Comparison of ENCODE assay signal across 33 cellular contexts in the genomic region with DNA sequence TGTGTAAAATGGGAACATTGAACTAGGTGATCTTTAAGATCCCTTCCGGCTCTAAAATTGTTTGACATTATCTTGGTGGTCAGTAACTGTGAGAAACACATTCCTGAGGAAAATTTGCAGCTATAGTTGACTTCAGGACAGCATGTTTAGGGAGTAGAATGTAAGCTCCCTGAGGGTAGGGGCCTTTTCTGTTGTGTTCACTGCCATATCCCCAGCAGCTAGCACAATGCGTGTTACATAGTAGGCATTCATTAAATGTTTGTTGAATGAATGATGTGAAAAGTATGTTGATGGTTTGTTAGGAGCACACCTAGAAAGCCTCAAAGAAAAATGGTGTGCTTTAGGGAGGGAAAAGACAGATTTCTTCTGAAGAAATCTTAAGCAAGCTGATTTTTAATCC. TPM values are rescaled to one million over a fixed set of nuclear protein-coding genes. Genes with fewer than 3 reads are reported as not detected.
"Had no signal": no experiment of that assay in that cellular context is flagged by ENCODE, and none has a peak within 500 bp of the region (broad histone marks: within the 10 kb centered on the region; RNA-seq: fewer than 3 reads in every experiment).

No MANE protein-coding gene starts in this region.

- H3K27ac Mint-ChIP-seq: activated CD4-positive, alpha-beta T cell treated with anti-CD3 and anti-CD28 coated beads, Interleukin-2, amount 10 ng/mL, durations not matched to agents 24 days and 14 days; activated naive CD4-positive, alpha-beta T cell treated with anti-CD3 and anti-CD28 coated beads, Interleukin-2, amount 50 U/mL, for 24 hours; activated naive CD8-positive, alpha-beta T cell treated with anti-CD3 and anti-CD28 coated beads, Interleukin-2, amount 10 ng/mL, durations not matched to agents 7 days and 5 days; activated T-helper 17 cell treated with anti-CD3 and anti-CD28 coated beads, Interleukin-2, amount 50 U/mL, for 72 hours had no signal

- H3K9me3 Mint-ChIP-seq: activated CD8-positive, alpha-beta T cell treated with anti-CD3 and anti-CD28 coated beads for 36 hours; activated naive CD8-positive, alpha-beta T cell treated with anti-CD3 and anti-CD28 coated beads, Interleukin-2, amount 10 ng/mL, durations not matched to agents 7 days and 5 days; activated T-helper 17 cell treated with anti-CD3 and anti-CD28 coated beads, Interleukin-2, amount 50 U/mL, for 72 hours; central memory CD8-positive, alpha-beta T cell; T-cell had no signal

- H3K27me3 ChIP-seq: ascending aorta, cardiac muscle cell, Peyer's patch, SJSA1 had no signal

- H3K9me3 ChIP-seq: ascending aorta, Peyer's patch, SJSA1 had no signal

- H3K4me3 ChIP-seq: ascending aorta, cardiac muscle cell, Peyer's patch, SJSA1 had no signal

- H3K27ac ChIP-seq: ascending aorta, cardiac muscle cell, Peyer's patch, SJSA1, WERI-Rb-1 had no signal

- H3K36me3 ChIP-seq: ascending aorta had no signal

- ATAC-seq: activated CD8-positive, alpha-beta T cell treated with anti-CD3 and anti-CD28 coated beads for 36 hours; activated T-cell treated with anti-CD3 and anti-CD28 coated beads, Interleukin-2, amount 50 U/mL, for 72 hours; activated T-helper 17 cell treated with anti-CD3 and anti-CD28 coated beads, Interleukin-2, amount 50 U/mL, for 72 hours; PC-3; SK-N-SH treated with all-trans-retinoic acid at 6 μM for 48 hours; T-cell had no signal

- H3K27me3 Mint-ChIP-seq: activated CD4-positive, alpha-beta T cell treated with anti-CD3 and anti-CD28 coated beads, Interleukin-2, amount 10 ng/mL, durations not matched to agents 24 days and 14 days; activated CD8-positive, alpha-beta T cell treated with anti-CD3 and anti-CD28 coated beads for 36 hours; activated naive CD4-positive, alpha-beta T cell treated with anti-CD3 and anti-CD28 coated beads, Interleukin-2, amount 50 U/mL, for 24 hours; activated naive CD8-positive, alpha-beta T cell treated with anti-CD3 and anti-CD28 coated beads, Interleukin-2, amount 10 ng/mL, durations not matched to agents 7 days and 5 days; activated T-helper 17 cell treated with anti-CD3 and anti-CD28 coated beads, Interleukin-2, amount 50 U/mL, for 72 hours; central memory CD8-positive, alpha-beta T cell; T-cell had no signal

- H3K4me3 Mint-ChIP-seq: activated CD4-positive, alpha-beta T cell treated with anti-CD3 and anti-CD28 coated beads, Interleukin-2, amount 10 ng/mL, durations not matched to agents 24 days and 14 days; activated CD8-positive, alpha-beta T cell treated with anti-CD3 and anti-CD28 coated beads for 36 hours; activated naive CD4-positive, alpha-beta T cell treated with anti-CD3 and anti-CD28 coated beads, Interleukin-2, amount 50 U/mL, for 24 hours; activated naive CD8-positive, alpha-beta T cell treated with anti-CD3 and anti-CD28 coated beads, Interleukin-2, amount 10 ng/mL, durations not matched to agents 7 days and 5 days; activated T-cell treated with anti-CD3 and anti-CD28 coated beads, Interleukin-2, amount 50 U/mL, for 72 hours; activated T-helper 17 cell treated with anti-CD3 and anti-CD28 coated beads, Interleukin-2, amount 50 U/mL, for 72 hours; central memory CD8-positive, alpha-beta T cell; T-cell had no signal

- H3K4me1 ChIP-seq: ascending aorta, Peyer's patch, SJSA1 had no signal

- DNase-seq: activated CD4-positive, alpha-beta T cell treated with anti-CD3 and anti-CD28 coated beads, Interleukin-2, amount 10 ng/mL, durations not matched to agents 24 days and 14 days; activated CD4-positive, alpha-beta T cell treated with anti-CD3 and anti-CD28 coated beads, Interleukin-2, amount 50 U/mL, for 4 hours; activated CD8-positive, alpha-beta T cell treated with anti-CD3 and anti-CD28 coated beads for 36 hours; activated gamma-delta T cell; activated naive CD4-positive, alpha-beta T cell treated with Interleukin-2 at 50 U/mL for 16 hours; activated naive CD8-positive, alpha-beta T cell treated with anti-CD3 and anti-CD28 coated beads, Interleukin-2, amount 10 ng/mL, durations not matched to agents 7 days and 5 days; activated T-cell treated with anti-CD3 and anti-CD28 coated beads, Interleukin-2, amount 50 U/mL, for 1 hour; activated T-cell treated with anti-CD3 and anti-CD28 coated beads, Interleukin-2, amount 50 U/mL, for 72 hours; amygdala; Karpas-422; NCI-H1048; NCI-H1105 treated with DMSO at 0.1 percent for 48 hours; NCI-H1436 treated with DMSO at 0.1 percent for 48 hours; NCI-H1694 treated with DMSO at 0.1 percent for 48 hours; NCI-H2029; NCI-H345; NCI-H524 treated with DMSO at 0.1 percent for 48 hours; NK-92 treated with Interleukin-12 subunit alpha and Interleukin-12 subunit beta, amount 100 ng/mL, for 24 hours; PC-3; Peyer's patch; RPMI8226; SHP77 treated with DMSO at 0.1 percent for 48 hours; T-cell; T1000; WERI-Rb-1 had no signal

RNA-seq across cellular contexts. Expression of gene KCNMB4, which starts 38.5 kb away (rescaled TPM):
- total RNA-seq: MCF 10A had no signal
